ENCODE assay signal across 8 cellular contexts in the genomic region with DNA sequence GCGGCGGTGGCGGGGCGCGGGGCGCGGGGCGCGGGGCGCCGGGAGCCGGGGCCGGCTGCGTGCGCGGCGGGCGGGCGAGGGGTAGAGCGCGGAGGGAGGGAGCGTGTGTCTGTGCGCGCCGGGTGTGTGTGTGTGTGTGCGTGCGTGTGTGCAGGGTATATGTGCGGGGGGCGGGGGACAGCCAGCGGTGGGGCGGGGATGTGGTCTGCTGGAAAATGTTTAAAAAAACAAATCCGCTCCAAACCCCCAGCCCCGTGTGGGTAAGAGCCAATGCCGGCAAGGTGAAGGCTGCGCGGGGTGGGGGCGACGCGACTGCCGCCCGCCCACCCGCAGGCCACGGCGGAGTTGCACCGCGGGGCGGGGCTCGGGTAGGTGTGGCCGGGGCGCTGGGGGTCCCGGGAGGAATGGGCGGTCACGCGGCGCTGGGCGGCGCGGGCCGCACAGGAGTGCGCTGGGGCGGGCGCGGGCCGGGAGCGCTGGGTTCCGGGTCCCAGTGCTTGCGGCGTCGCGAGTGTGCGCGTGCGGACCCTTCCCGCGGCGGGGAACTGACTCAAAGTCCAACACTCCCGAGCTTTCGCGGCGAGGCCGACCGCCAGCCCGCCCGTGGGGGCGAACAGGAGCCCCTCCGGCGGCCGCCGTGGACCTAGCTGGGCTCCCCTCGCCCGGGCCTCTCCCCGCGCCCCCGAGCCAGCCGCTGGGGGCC. TPM values are rescaled to one million over a fixed set of nuclear protein-coding genes. Genes with fewer than 3 reads are reported as not detected.
A peak's percentile ranks its signal among the peaks of the same experiment; 100 is the strongest.
DNase-seq lines count a peak whose midpoint lies in the region; ATAC-seq, FAIRE-seq and TF ChIP-seq lines count a peak whose summit lies in the region.

A gene (minus strand): TSS at position 132 of the 703 bp plus-strand sequence. CDS start 167 bp downstream, outside the sequence.

- H3K36me3 Mint-ChIP-seq in nephron (ENCODE audit: low read depth): no peaks in the 10 kb centered on the region

- CTCF ChIA-PET in A549 (lab: Yijun Ruan, JAX): interaction anchor here (0.5 to 17.7 kb wide), 8 partner anchors 8 to 130 kb away, joined by 3 to 362 read pairs (median 3); no protein-coding TSS in a partner anchor

- no peak for TF ChIP-seq POLR2A in A549 (IDR thresholded peaks at IDR 0.05; ENCODE audit: low read length)

- H3K27me3 Mint-ChIP-seq in nephron (ENCODE audit: low read depth): peaks cover 40% of the 10 kb centered on the region

- H3K9me3 Mint-ChIP-seq in nephron: no peaks in the 10 kb centered on the region

- peaks cover 65% of the 10 kb centered on the region for H3K4me1 Mint-ChIP-seq in nephron

- TF ChIP-seq RAD21 in A549 (conservative IDR thresholded peaks at IDR 0.05 in 1 of 2, IDR thresholded peaks at IDR 0.05 in 1 of 2): no peak

- no peaks in the 10 kb centered on the region for H3K9me3 ChIP-seq in A549
- H3K9me3 ChIP-seq in RWPE2 (ENCODE audit: severe bottlenecking): no peaks in the 10 kb centered on the region

- H3K4me3 ChIP-seq in A549: peak within 1 kb of the TSS; percentile 44
- peak within 1 kb of the TSS; percentile 26 for H3K4me3 ChIP-seq in RWPE2 (ENCODE audit: severe bottlenecking)
- H3K4me3 ChIP-seq in fibroblast of pulmonary artery (replicated peaks; ENCODE audit: low read depth, low read length): peak within 1 kb of the TSS; percentile 73

- DNase-seq in A549 (ENCODE audit: low read depth in 1 of 2, low spot score in 1 of 2) (no peak), RWPE2 (ENCODE audit: low spot score) (no peak), fibroblast of pulmonary artery (ENCODE audit: low read depth) (peak; percentile 85)
- no peak for DNase-seq in effector CD4-positive, alpha-beta T cell

- FAIRE-seq in A549 (lab: Jason Lieb, UNC): no peak

- H3K27me3 ChIP-seq in RWPE2 (ENCODE audit: insufficient read depth, poor library complexity, severe bottlenecking): no peaks in the 10 kb centered on the region

- peak within 1 kb of the TSS in 1 of 3 experiments; percentile 5 for H3K27ac Mint-ChIP-seq in nephron

- H3K4me2 ChIP-seq in A549: peak within 1 kb of the TSS; percentile 92

- ATAC-seq in A549 (no peak), RWPE2 (ENCODE audit: low read depth) (no peak), GM21576 (IDR thresholded peaks at IDR 0.05; ENCODE audit: unreplicated experiment) (no peak), HG02588 (IDR thresholded peaks at IDR 0.05; ENCODE audit: unreplicated experiment) (no peak), GM18520 (IDR thresholded peaks at IDR 0.05; ENCODE audit: unreplicated experiment) (no peak)

- POLR2A ChIA-PET in A549 (lab: Yijun Ruan, JAX): interaction anchor here (2.2 kb wide), 1 partner anchor 20 kb away, joined by 8 read pairs; no protein-coding TSS in a partner anchor

- WGBS in A549 (ENCODE audit: missing lambda C conversion rate): 46% methylated on average over 35 of the region's 95 CpGs

- peaks cover 5% of the 10 kb centered on the region; the same call in 1 of the 2 replicates for H3K36me3 ChIP-seq in RWPE2 (ENCODE audit: low read depth)

- no peak for TF ChIP-seq EP300 in A549 (IDR thresholded peaks at IDR 0.05)

- H3K4me3 Mint-ChIP-seq in nephron: peak within 1 kb of the TSS; percentile 80 to 86 (median 84)

- H3K4me1 ChIP-seq in A549: peaks cover 13% of the 10 kb centered on the region
- peaks cover 22% of the 10 kb centered on the region for H3K4me1 ChIP-seq in RWPE2 (ENCODE audit: insufficient read depth, poor library complexity, severe bottlenecking)

- H3K27ac ChIP-seq in A549 (peak within 1 kb of the TSS; percentile 44 to 68; a peak in 4 of 6 replicates), RWPE2 (ENCODE audit: poor library complexity, severe bottlenecking) (peak within 1 kb of the TSS; percentile 89)

- TF ChIP-seq CTCF in A549 (IDR thresholded peaks at IDR 0.05) (no peak), RWPE2 (IDR thresholded peaks at IDR 0.05; ENCODE audit: poor library complexity, severe bottlenecking) (no peak), fibroblast of pulmonary artery (IDR thresholded peaks at IDR 0.05; ENCODE audit: low read length, missing control alignments) (no peak), nephron (IDR thresholded peaks at IDR 0.05; ENCODE audit: unreplicated experiment in 3 of 3) (no peak)

TF ChIP-seq in A549, 52 proteins besides CTCF, POLR2A, EP300 and RAD21:
- TF ChIP-seq, protein P1, sequence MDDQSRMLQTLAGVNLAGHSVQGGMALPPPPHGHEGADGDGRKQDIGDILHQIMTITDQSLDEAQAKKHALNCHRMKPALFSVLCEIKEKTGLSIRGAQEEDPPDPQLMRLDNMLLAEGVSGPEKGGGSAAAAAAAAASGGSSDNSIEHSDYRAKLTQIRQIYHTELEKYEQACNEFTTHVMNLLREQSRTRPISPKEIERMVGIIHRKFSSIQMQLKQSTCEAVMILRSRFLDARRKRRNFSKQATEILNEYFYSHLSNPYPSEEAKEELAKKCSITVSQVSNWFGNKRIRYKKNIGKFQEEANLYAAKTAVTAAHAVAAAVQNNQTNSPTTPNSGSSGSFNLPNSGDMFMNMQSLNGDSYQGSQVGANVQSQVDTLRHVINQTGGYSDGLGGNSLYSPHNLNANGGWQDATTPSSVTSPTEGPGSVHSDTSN (IDR thresholded peaks at IDR 0.05): no peak
- no peak for TF ChIP-seq TFCP2L1 (CRISPR knock-in tag; IDR thresholded peaks at IDR 0.05)
- no peak for TF ChIP-seq CBX2 (IDR thresholded peaks at IDR 0.05; ENCODE audit: borderline replicate concordance, low read depth)
- TF ChIP-seq, protein P2, sequence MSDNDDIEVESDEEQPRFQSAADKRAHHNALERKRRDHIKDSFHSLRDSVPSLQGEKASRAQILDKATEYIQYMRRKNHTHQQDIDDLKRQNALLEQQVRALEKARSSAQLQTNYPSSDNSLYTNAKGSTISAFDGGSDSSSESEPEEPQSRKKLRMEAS (IDR thresholded peaks at IDR 0.05): no peak
- TF ChIP-seq ZC3H11A (IDR thresholded peaks at IDR 0.05): no peak
- TF ChIP-seq RFX5 (IDR thresholded peaks at IDR 0.05): no peak
- TF ChIP-seq EHMT2 (IDR thresholded peaks at IDR 0.05; ENCODE audit: low read depth): no peak
- TF ChIP-seq, protein P3, sequence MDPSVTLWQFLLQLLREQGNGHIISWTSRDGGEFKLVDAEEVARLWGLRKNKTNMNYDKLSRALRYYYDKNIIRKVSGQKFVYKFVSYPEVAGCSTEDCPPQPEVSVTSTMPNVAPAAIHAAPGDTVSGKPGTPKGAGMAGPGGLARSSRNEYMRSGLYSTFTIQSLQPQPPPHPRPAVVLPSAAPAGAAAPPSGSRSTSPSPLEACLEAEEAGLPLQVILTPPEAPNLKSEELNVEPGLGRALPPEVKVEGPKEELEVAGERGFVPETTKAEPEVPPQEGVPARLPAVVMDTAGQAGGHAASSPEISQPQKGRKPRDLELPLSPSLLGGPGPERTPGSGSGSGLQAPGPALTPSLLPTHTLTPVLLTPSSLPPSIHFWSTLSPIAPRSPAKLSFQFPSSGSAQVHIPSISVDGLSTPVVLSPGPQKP (IDR thresholded peaks at IDR 0.05; ENCODE audit: low read depth, low read length): no peak
- TF ChIP-seq, protein P4, sequence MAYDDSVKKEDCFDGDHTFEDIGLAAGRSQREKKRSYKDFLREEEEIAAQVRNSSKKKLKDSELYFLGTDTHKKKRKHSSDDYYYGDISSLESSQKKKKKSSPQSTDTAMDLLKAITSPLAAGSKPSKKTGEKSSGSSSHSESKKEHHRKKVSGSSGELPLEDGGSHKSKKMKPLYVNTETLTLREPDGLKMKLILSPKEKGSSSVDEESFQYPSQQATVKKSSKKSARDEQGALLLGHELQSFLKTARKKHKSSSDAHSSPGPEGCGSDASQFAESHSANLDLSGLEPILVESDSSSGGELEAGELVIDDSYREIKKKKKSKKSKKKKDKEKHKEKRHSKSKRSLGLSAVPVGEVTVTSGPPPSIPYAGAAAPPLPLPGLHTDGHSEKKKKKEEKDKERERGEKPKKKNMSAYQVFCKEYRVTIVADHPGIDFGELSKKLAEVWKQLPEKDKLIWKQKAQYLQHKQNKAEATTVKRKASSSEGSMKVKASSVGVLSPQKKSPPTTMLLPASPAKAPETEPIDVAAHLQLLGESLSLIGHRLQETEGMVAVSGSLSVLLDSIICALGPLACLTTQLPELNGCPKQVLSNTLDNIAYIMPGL (CRISPR knock-in tag; IDR thresholded peaks at IDR 0.05; ENCODE audit: borderline replicate concordance): no peak
- no peak for TF ChIP-seq ZFP36 (IDR thresholded peaks at IDR 0.05; ENCODE audit: borderline replicate concordance, partially characterized antibody)
- TF ChIP-seq ZSCAN20 (CRISPR knock-in tag; IDR thresholded peaks at IDR 0.05): no peak
- no peak for TF ChIP-seq BHLHE40 (IDR thresholded peaks at IDR 0.05; ENCODE audit: low read depth, low read length)
- TF ChIP-seq ESRRA (IDR thresholded peaks at IDR 0.05; ENCODE audit: borderline replicate concordance, low read length): no peak
- TF ChIP-seq TP53 (CRISPR knock-in tag; IDR thresholded peaks at IDR 0.05): no peak
- TF ChIP-seq, protein P5, sequence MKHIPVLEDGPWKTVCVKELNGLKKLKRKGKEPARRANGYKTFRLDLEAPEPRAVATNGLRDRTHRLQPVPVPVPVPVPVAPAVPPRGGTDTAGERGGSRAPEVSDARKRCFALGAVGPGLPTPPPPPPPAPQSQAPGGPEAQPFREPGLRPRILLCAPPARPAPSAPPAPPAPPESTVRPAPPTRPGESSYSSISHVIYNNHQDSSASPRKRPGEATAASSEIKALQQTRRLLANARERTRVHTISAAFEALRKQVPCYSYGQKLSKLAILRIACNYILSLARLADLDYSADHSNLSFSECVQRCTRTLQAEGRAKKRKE (CRISPR knock-in tag; IDR thresholded peaks at IDR 0.05; ENCODE audit: low read depth): no peak
- TF ChIP-seq MAFK (IDR thresholded peaks at IDR 0.05; ENCODE audit: partially characterized antibody): no peak

RNA-seq across cellular contexts. Expression of the gene that starts here (rescaled TPM):
- polyA plus RNA-seq in A549 (2011; rRNA removed) (1.1 and 1.2 TPM in 2 replicates), A549 (2017; fragmentation: RNase III; extraction: RNeasy Plus Mini Kit Qiagen cat#74134 plus additional on column Dnase treatment) (1.1 to 2.0 TPM (median 1.3 TPM) in 3 replicates)
- 0.56 and 1.0 TPM in 2 replicates for polyA plus RNA-seq in A549 (2012; cell fraction: cytosol; rRNA removed)
- 0.54 and 0.76 TPM in 2 replicates for polyA plus RNA-seq in A549 (2012; cell fraction: nucleus; rRNA removed)
- polyA minus RNA-seq in A549 (2011; rRNA and poly(A)+ RNA removed): 1.4 and 2.2 TPM in 2 replicates
